1 cellular context compared by ENCODE assay signal in genomic region chr6:89895273-89895874, GRCh38.
TF ChIP-seq lines count a peak whose summit lies in the region.

No MANE protein-coding gene starts in this region.

TF ChIP-seq in H1, 55 proteins besides CTCF, POLR2A, EP300 and RAD21 (continued from another document):
- TF ChIP-seq CBX8 (IDR thresholded peaks at IDR 0.05; ENCODE audit: borderline replicate concordance, low read depth, low read length) (no peak), NANOG (IDR thresholded peaks at IDR 0.05; ENCODE audit: insufficient read depth, low read depth, low read length, poor library complexity, severe bottlenecking) (no peak), NRF1 (IDR thresholded peaks at IDR 0.05; ENCODE audit: low read depth, low read length) (no peak), JUND (IDR thresholded peaks at IDR 0.05; ENCODE audit: low read length) (no peak), GABPA (IDR thresholded peaks at IDR 0.05; ENCODE audit: borderline replicate concordance, insufficient read depth, low read length) (no peak), CHD2 (IDR thresholded peaks at IDR 0.05; ENCODE audit: low read length) (no peak), KDM5A (IDR thresholded peaks at IDR 0.05; ENCODE audit: low read length) (no peak), RFX5 (IDR thresholded peaks at IDR 0.05; ENCODE audit: borderline replicate concordance, low read depth, low read length) (no peak), SP2 (IDR thresholded peaks at IDR 0.05; ENCODE audit: low read length) (no peak), GTF2F1 (IDR thresholded peaks at IDR 0.05; ENCODE audit: borderline replicate concordance, low read depth, low read length) (no peak), TBP (IDR thresholded peaks at IDR 0.05; ENCODE audit: low read depth, low read length) (no peak), SRF (IDR thresholded peaks at IDR 0.05; ENCODE audit: low read depth, low read length) (0 out of 2 replicates have a peak, but pooled peaks have one; percentile 11), HDAC2 (IDR thresholded peaks at IDR 0.05; ENCODE audit: borderline replicate concordance in 1 of 2, low read depth in 2 of 2, low read length in 2 of 2) (peak; percentile 77 to 94; a peak in 2 of 4 replicates), FOSL1 (IDR thresholded peaks at IDR 0.05; ENCODE audit: insufficient read depth, low read depth, low read length) (no peak), TEAD4 (IDR thresholded peaks at IDR 0.05; ENCODE audit: low read depth, low read length) (peak; percentile 83), ATF3 (IDR thresholded peaks at IDR 0.05; ENCODE audit: insufficient read depth, low read depth, low read length) (no peak), CTBP2 (IDR thresholded peaks at IDR 0.05; ENCODE audit: borderline replicate concordance, insufficient read depth, insufficient read length, low read length) (no peak), ZNF274 (IDR thresholded peaks at IDR 0.05; ENCODE audit: borderline replicate concordance, extremely low read depth, low read length) (no peak), SAP30 (IDR thresholded peaks at IDR 0.05; ENCODE audit: insufficient read depth, insufficient replicate concordance, low read length) (peak; percentile 96), SIX5 (IDR thresholded peaks at IDR 0.05; ENCODE audit: low read depth, low read length) (no peak), SP4 (IDR thresholded peaks at IDR 0.05; ENCODE audit: low read length) (no peak), SIN3A (conservative IDR thresholded peaks at IDR 0.05 in 1 of 2, IDR thresholded peaks at IDR 0.05 in 1 of 2; ENCODE audit: low read depth in 1 of 2, low read length in 2 of 2) (peak; percentile 100), BACH1 (IDR thresholded peaks at IDR 0.05; ENCODE audit: low read length) (no peak), EZH2 (IDR thresholded peaks at IDR 0.05; ENCODE audit: low read depth, low read length, severe bottlenecking) (no peak), PHF8 (conservative IDR thresholded peaks at IDR 0.05; ENCODE audit: low read depth, low read length) (no peak), TAF7 (optimal IDR thresholded peaks at IDR 0.05; ENCODE audit: borderline replicate concordance, low read depth, low read length) (peak; percentile 92), CREB1 (IDR thresholded peaks at IDR 0.05) (peak; percentile 15; the same call in 1 of the 2 replicates), SIRT6 (IDR thresholded peaks at IDR 0.05; ENCODE audit: low read length) (no peak), EGR1 (IDR thresholded peaks at IDR 0.05; ENCODE audit: borderline replicate concordance, low read depth, low read length) (0 out of 2 replicates have a peak, but pooled peaks have one; percentile 13), BCL11A (IDR thresholded peaks at IDR 0.05; ENCODE audit: low read depth in 2 of 2, low read length in 2 of 2) (no peak), SP1 (IDR thresholded peaks at IDR 0.05; ENCODE audit: low read depth, low read length) (no peak), CHD1 (IDR thresholded peaks at IDR 0.05; ENCODE audit: low read depth, low read length) (no peak), BRCA1 (IDR thresholded peaks at IDR 0.05; ENCODE audit: low read depth, low read length) (no peak), KDM4A (IDR thresholded peaks at IDR 0.05; ENCODE audit: low read depth, low read length, severe bottlenecking) (no peak), CEBPB (IDR thresholded peaks at IDR 0.05; ENCODE audit: low read depth, low read length) (no peak), HDAC6 (IDR thresholded peaks at IDR 0.05; ENCODE audit: low read depth, low read length) (no peak), RXRA (IDR thresholded peaks at IDR 0.05; ENCODE audit: insufficient read depth, low read depth, low read length) (no peak), POU5F1 (IDR thresholded peaks at IDR 0.05; ENCODE audit: low read depth, low read length) (no peak), TAF1 (IDR thresholded peaks at IDR 0.05; ENCODE audit: low read depth, low read length) (no peak), KDM1A (IDR thresholded peaks at IDR 0.05; ENCODE audit: borderline replicate concordance, low read length) (no peak)
- TF ChIP-seq, protein P1, sequence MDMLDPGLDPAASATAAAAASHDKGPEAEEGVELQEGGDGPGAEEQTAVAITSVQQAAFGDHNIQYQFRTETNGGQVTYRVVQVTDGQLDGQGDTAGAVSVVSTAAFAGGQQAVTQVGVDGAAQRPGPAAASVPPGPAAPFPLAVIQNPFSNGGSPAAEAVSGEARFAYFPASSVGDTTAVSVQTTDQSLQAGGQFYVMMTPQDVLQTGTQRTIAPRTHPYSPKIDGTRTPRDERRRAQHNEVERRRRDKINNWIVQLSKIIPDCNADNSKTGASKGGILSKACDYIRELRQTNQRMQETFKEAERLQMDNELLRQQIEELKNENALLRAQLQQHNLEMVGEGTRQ (IDR thresholded peaks at IDR 0.05; ENCODE audit: low read length): no peak
- TF ChIP-seq, protein P2, sequence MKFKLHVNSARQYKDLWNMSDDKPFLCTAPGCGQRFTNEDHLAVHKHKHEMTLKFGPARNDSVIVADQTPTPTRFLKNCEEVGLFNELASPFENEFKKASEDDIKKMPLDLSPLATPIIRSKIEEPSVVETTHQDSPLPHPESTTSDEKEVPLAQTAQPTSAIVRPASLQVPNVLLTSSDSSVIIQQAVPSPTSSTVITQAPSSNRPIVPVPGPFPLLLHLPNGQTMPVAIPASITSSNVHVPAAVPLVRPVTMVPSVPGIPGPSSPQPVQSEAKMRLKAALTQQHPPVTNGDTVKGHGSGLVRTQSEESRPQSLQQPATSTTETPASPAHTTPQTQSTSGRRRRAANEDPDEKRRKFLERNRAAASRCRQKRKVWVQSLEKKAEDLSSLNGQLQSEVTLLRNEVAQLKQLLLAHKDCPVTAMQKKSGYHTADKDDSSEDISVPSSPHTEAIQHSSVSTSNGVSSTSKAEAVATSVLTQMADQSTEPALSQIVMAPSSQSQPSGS (IDR thresholded peaks at IDR 0.05; ENCODE audit: low read length): no peak
- TF ChIP-seq, protein P3, sequence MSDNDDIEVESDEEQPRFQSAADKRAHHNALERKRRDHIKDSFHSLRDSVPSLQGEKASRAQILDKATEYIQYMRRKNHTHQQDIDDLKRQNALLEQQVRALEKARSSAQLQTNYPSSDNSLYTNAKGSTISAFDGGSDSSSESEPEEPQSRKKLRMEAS (IDR thresholded peaks at IDR 0.05): peak; percentile 73
- TF ChIP-seq, protein P4, sequence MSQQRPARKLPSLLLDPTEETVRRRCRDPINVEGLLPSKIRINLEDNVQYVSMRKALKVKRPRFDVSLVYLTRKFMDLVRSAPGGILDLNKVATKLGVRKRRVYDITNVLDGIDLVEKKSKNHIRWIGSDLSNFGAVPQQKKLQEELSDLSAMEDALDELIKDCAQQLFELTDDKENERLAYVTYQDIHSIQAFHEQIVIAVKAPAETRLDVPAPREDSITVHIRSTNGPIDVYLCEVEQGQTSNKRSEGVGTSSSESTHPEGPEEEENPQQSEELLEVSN (IDR thresholded peaks at IDR 0.05): no peak
- TF ChIP-seq, protein P5, sequence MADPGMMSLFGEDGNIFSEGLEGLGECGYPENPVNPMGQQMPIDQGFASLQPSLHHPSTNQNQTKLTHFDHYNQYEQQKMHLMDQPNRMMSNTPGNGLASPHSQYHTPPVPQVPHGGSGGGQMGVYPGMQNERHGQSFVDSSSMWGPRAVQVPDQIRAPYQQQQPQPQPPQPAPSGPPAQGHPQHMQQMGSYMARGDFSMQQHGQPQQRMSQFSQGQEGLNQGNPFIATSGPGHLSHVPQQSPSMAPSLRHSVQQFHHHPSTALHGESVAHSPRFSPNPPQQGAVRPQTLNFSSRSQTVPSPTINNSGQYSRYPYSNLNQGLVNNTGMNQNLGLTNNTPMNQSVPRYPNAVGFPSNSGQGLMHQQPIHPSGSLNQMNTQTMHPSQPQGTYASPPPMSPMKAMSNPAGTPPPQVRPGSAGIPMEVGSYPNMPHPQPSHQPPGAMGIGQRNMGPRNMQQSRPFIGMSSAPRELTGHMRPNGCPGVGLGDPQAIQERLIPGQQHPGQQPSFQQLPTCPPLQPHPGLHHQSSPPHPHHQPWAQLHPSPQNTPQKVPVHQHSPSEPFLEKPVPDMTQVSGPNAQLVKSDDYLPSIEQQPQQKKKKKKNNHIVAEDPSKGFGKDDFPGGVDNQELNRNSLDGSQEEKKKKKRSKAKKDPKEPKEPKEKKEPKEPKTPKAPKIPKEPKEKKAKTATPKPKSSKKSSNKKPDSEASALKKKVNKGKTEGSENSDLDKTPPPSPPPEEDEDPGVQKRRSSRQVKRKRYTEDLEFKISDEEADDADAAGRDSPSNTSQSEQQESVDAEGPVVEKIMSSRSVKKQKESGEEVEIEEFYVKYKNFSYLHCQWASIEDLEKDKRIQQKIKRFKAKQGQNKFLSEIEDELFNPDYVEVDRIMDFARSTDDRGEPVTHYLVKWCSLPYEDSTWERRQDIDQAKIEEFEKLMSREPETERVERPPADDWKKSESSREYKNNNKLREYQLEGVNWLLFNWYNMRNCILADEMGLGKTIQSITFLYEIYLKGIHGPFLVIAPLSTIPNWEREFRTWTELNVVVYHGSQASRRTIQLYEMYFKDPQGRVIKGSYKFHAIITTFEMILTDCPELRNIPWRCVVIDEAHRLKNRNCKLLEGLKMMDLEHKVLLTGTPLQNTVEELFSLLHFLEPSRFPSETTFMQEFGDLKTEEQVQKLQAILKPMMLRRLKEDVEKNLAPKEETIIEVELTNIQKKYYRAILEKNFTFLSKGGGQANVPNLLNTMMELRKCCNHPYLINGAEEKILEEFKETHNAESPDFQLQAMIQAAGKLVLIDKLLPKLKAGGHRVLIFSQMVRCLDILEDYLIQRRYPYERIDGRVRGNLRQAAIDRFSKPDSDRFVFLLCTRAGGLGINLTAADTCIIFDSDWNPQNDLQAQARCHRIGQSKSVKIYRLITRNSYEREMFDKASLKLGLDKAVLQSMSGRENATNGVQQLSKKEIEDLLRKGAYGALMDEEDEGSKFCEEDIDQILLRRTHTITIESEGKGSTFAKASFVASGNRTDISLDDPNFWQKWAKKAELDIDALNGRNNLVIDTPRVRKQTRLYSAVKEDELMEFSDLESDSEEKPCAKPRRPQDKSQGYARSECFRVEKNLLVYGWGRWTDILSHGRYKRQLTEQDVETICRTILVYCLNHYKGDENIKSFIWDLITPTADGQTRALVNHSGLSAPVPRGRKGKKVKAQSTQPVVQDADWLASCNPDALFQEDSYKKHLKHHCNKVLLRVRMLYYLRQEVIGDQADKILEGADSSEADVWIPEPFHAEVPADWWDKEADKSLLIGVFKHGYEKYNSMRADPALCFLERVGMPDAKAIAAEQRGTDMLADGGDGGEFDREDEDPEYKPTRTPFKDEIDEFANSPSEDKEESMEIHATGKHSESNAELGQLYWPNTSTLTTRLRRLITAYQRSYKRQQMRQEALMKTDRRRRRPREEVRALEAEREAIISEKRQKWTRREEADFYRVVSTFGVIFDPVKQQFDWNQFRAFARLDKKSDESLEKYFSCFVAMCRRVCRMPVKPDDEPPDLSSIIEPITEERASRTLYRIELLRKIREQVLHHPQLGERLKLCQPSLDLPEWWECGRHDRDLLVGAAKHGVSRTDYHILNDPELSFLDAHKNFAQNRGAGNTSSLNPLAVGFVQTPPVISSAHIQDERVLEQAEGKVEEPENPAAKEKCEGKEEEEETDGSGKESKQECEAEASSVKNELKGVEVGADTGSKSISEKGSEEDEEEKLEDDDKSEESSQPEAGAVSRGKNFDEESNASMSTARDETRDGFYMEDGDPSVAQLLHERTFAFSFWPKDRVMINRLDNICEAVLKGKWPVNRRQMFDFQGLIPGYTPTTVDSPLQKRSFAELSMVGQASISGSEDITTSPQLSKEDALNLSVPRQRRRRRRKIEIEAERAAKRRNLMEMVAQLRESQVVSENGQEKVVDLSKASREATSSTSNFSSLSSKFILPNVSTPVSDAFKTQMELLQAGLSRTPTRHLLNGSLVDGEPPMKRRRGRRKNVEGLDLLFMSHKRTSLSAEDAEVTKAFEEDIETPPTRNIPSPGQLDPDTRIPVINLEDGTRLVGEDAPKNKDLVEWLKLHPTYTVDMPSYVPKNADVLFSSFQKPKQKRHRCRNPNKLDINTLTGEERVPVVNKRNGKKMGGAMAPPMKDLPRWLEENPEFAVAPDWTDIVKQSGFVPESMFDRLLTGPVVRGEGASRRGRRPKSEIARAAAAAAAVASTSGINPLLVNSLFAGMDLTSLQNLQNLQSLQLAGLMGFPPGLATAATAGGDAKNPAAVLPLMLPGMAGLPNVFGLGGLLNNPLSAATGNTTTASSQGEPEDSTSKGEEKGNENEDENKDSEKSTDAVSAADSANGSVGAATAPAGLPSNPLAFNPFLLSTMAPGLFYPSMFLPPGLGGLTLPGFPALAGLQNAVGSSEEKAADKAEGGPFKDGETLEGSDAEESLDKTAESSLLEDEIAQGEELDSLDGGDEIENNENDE (IDR thresholded peaks at IDR 0.05; ENCODE audit: insufficient replicate concordance, low read length): no peak
